In genomic region chr11:69123593-69124545, GRCh38 we compare ENCODE assay signal across 10 cellular contexts. TPM values are rescaled to one million over a fixed set of nuclear protein-coding genes. Genes with fewer than 3 reads are reported as not detected.
DNase-seq lines count a peak whose midpoint lies in the region; ATAC-seq and TF ChIP-seq lines count a peak whose summit lies in the region.
"Had no signal": no experiment of that assay in that cellular context is flagged by ENCODE, and none has a peak within 500 bp of the region (broad histone marks: within the 10 kb centered on the region; RNA-seq: fewer than 3 reads in every experiment).

No MANE protein-coding gene starts in this region.

- no peaks in the 10 kb centered on the region for H3K36me3 ChIP-seq in CD4-positive, CD25-positive, alpha-beta regulatory T cell (ENCODE audit: control insufficient read depth, insufficient read depth, low read length)
- no peaks in the 10 kb centered on the region for H3K36me3 ChIP-seq in neural progenitor cell

- peak overlapping the region; percentile 83 to 89 (median 87) for H3K4me3 Mint-ChIP-seq in CD4-positive, CD25-positive, alpha-beta regulatory T cell
- peak overlapping the region; percentile 66; the same call in 1 of the 2 replicates for H3K4me3 Mint-ChIP-seq in HFFc6
- no peak overlapping the region for H3K4me3 Mint-ChIP-seq in neural progenitor cell

- H3K9me3 Mint-ChIP-seq in CD4-positive, CD25-positive, alpha-beta regulatory T cell = peaks cover 0 to 3% (median 0%) of the 10 kb centered on the region in 7 donors
- H3K9me3 Mint-ChIP-seq in HFFc6 (peaks cover 26% of the 10 kb centered on the region), neural progenitor cell (peaks cover 11% of the 10 kb centered on the region)

- H3K9me3 ChIP-seq in CD4-positive, CD25-positive, alpha-beta regulatory T cell (ENCODE audit: control insufficient read depth in 2 of 2, low read length in 2 of 2) = no peaks in the 10 kb centered on the region
- H3K9me3 ChIP-seq in neural progenitor cell (ENCODE audit: low read depth) = no peaks in the 10 kb centered on the region

- peak overlapping the region; percentile 62 for H3K27ac ChIP-seq in CD4-positive, CD25-positive, alpha-beta regulatory T cell (ENCODE audit: insufficient read depth, low read length, poor library complexity, severe bottlenecking)
- H3K27ac ChIP-seq in caudate nucleus (ENCODE audit: low read depth, low read length) = peak overlapping the region; percentile 67
- no peak overlapping the region for H3K27ac ChIP-seq in neural progenitor cell

- no peak overlapping the region for H3K9ac ChIP-seq in neural progenitor cell

- peak overlapping the region; percentile 80 to 90 (median 83) for H3K27ac Mint-ChIP-seq in CD4-positive, CD25-positive, alpha-beta regulatory T cell
- H3K27ac Mint-ChIP-seq in HFFc6 = no peak overlapping the region
- H3K27ac Mint-ChIP-seq in neural progenitor cell = no peak overlapping the region

- peaks cover 23% of the 10 kb centered on the region for H3F3A ChIP-seq in neural progenitor cell (ENCODE audit: low read depth)

- H3K4me1 Mint-ChIP-seq in CD4-positive, CD25-positive, alpha-beta regulatory T cell = peaks cover 9 to 58% (median 25%) of the 10 kb centered on the region in 4 donors
- H3K4me1 Mint-ChIP-seq in HFFc6 (ENCODE audit: low read depth) (peaks cover 22% of the 10 kb centered on the region), neural progenitor cell (peaks cover 18% of the 10 kb centered on the region)

- ATAC-seq in CD4-positive, CD25-positive, alpha-beta regulatory T cell (ENCODE audit: low read depth in 2 of 2) = no peak
- no peak for ATAC-seq in left lobe of liver

- no peaks in the 10 kb centered on the region for H3K36me3 Mint-ChIP-seq in CD4-positive, CD25-positive, alpha-beta regulatory T cell
- peaks cover 16% of the 10 kb centered on the region for H3K36me3 Mint-ChIP-seq in HFFc6 (ENCODE audit: low read depth)
- H3K36me3 Mint-ChIP-seq in neural progenitor cell = peaks cover 3% of the 10 kb centered on the region

- no peaks in the 10 kb centered on the region for H4K20me1 ChIP-seq in neural progenitor cell (ENCODE audit: low read depth)

- peak overlapping the region; percentile 74 for H3K4me2 ChIP-seq in neural progenitor cell

- peak overlapping the region; percentile 51 for H2AFZ ChIP-seq in neural progenitor cell (replicated peaks)

- no peak overlapping the region for H3K4me3 ChIP-seq in CD4-positive, CD25-positive, alpha-beta regulatory T cell (ENCODE audit: low read depth, low read length)
- H3K4me3 ChIP-seq in neural progenitor cell (peak overlapping the region; percentile 38), foreskin fibroblast (ENCODE audit: low read depth in 1 of 2, low read length in 2 of 2) (no peak overlapping the region)

- DNase-seq in CD4-positive, CD25-positive, alpha-beta regulatory T cell = peak in 1 of 3 donors; percentile 30
- no peak for DNase-seq in HFFc6
- DNase-seq in caudate nucleus (lab: John Stamatoyannopoulos, UW) = no peak
- no peak for DNase-seq in neural progenitor cell (ENCODE audit: low spot score)
- DNase-seq in left lobe of liver (ENCODE audit: low spot score) = no peak
- DNase-seq in NCI-H748 treated with DMSO at 0.1 percent for 48 hours (lab: John Stamatoyannopoulos, UW) = no peak
- DNase-seq in NCI-H2196 (lab: John Stamatoyannopoulos, UW; ENCODE audit: unreplicated experiment) = no peak
- no peak for DNase-seq in foreskin fibroblast
- DNase-seq: dermis blood vessel endothelial cell, NCI-H446 had no signal

- no peaks in the 10 kb centered on the region for H3K27me3 ChIP-seq in CD4-positive, CD25-positive, alpha-beta regulatory T cell (ENCODE audit: control insufficient read depth, insufficient read depth, low read length)
- no peaks in the 10 kb centered on the region for H3K27me3 ChIP-seq in neural progenitor cell

- no peaks in the 10 kb centered on the region for H3K79me2 ChIP-seq in neural progenitor cell (ENCODE audit: low read depth)

- H3K27me3 Mint-ChIP-seq in CD4-positive, CD25-positive, alpha-beta regulatory T cell = no peaks in the 10 kb centered on the region
- H3K27me3 Mint-ChIP-seq in HFFc6 (ENCODE audit: insufficient read depth) (no peaks in the 10 kb centered on the region; the same call in 1 of the 2 replicates), neural progenitor cell (ENCODE audit: insufficient read depth, low read depth) (peaks cover 13% of the 10 kb centered on the region)

- H3K4me1 ChIP-seq in CD4-positive, CD25-positive, alpha-beta regulatory T cell (ENCODE audit: control insufficient read depth, insufficient read depth, low read length, poor library complexity, severe bottlenecking) = peaks cover 42% of the 10 kb centered on the region
- peaks cover 14% of the 10 kb centered on the region for H3K4me1 ChIP-seq in neural progenitor cell

- TF ChIP-seq CTCF in HFFc6 (IDR thresholded peaks at IDR 0.05) (no peak), neural progenitor cell (IDR thresholded peaks at IDR 0.05) (peak; percentile 17), foreskin fibroblast (IDR thresholded peaks at IDR 0.05; ENCODE audit: low read depth, low read length) (no peak)

RNA-seq across cellular contexts. Expression of gene SMIM38, which starts 31.9 kb away (rescaled TPM):
- total RNA-seq in CD4-positive, CD25-positive, alpha-beta regulatory T cell = 1.3 TPM
- polyA plus RNA-seq in CD4-positive, CD25-positive, alpha-beta regulatory T cell = under 1 TPM in 2 of 4 donors, not detected in 2; 0.07 to 0.11 TPM
- total RNA-seq in HFFc6 (2021; fragmentation: NEBNext Ultra II Directional; extraction: Animal tissue kit (Norgen Biotek cat#: 25700)) = not detected
- 1.5 and 2.0 TPM in 2 replicates for total RNA-seq in neural progenitor cell (ENCODE audit: low replicate concordance)
- not detected for total RNA-seq in left lobe of liver

Comparison
In these comparisons a context has a peak if more than half of its experiments do, and no peak if none do; other contexts are left out.
1. H3K27ac Mint-ChIP-seq: peak in CD4-positive, CD25-positive, alpha-beta regulatory T cell (3 of 3); none in HFFc6 (single experiment) and neural progenitor cell (single experiment).